ENCODE assay signal across 8 cellular contexts in the genomic region with DNA sequence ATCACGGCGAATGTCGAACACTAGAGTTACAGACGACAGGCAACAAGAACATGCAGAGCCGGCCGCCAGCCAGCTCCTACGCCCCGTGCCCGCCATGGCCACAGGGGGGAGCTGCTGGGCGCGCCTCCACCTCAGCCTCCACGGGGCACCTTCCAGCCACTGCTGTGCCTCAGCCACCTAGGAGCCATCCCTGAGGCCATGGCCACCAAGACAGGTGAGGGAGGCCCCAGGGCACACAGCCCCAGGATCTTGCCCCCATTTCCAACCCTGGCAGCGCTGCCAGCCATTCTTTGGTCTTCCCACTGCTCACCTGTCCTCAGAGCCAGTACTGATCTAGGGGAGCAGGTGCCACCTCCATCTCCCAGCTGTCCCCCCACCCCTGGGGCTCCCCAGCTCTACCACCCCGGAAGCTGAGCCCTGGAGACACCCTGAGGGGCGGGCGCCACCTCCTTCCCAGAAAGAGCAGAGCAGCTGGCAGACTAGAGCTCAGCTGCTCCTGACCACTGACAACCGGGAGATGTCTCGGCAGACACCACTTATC. TPM values are rescaled to one million over a fixed set of nuclear protein-coding genes. Genes with fewer than 3 reads are reported as not detected.
A peak's percentile ranks its signal among the peaks of the same experiment; 100 is the strongest.
DNase-seq lines count a peak whose midpoint lies in the region; ATAC-seq and TF ChIP-seq lines count a peak whose summit lies in the region.

No MANE protein-coding gene starts in this region.

- no peak overlapping the region for H3K4me3 ChIP-seq in astrocyte of the cerebellum (ENCODE audit: low read depth, low read length)

- H3K9me3 ChIP-seq in T-helper 17 cell (ENCODE audit: control insufficient read depth, low read length, poor library complexity, severe bottlenecking): no peaks in the 10 kb centered on the region

- TF ChIP-seq CTCF in Calu3 (IDR thresholded peaks at IDR 0.05; ENCODE audit: unreplicated experiment) (peak; percentile 88), astrocyte of the cerebellum (IDR thresholded peaks at IDR 0.05; ENCODE audit: low read depth, low read length, missing control alignments) (peak; percentile 82)

- in situ Hi-C loops in astrocyte of the cerebellum (cut with HindIII; ENCODE audit: low sequenced_read_pairs): no loop called here

- H3K4me3 Mint-ChIP-seq in Calu3 (ENCODE audit: low read depth, unreplicated experiment) (no peak overlapping the region), T-helper 17 cell (peak overlapping the region; percentile 57)

- H3K27ac Mint-ChIP-seq in Calu3 (ENCODE audit: unreplicated experiment): no peak overlapping the region
- no peak overlapping the region for H3K27ac Mint-ChIP-seq in T-helper 17 cell

- no TSS peak for BruUV-seq in Calu3 (replicated peaks; lab: Mats Ljungman, UMichigan)

- H3K36me3 Mint-ChIP-seq in Calu3 (ENCODE audit: insufficient read depth, unreplicated experiment) (peaks cover 48% of the 10 kb centered on the region), T-helper 17 cell (ENCODE audit: low read depth) (no peaks in the 10 kb centered on the region)

- DNase-seq in Calu3: peak; percentile 81
- peak; percentile 73 for DNase-seq in HPDE6-E6E7 (ENCODE audit: extremely low spot score)
- peak; percentile 41 to 69 (median 51) for DNase-seq in T-helper 17 cell
- no peak for DNase-seq in astrocyte of the cerebellum (ENCODE audit: low read depth)
- peak; percentile 89 for DNase-seq in iPS-NIHi7 (ENCODE audit: extremely low spot score)
- DNase-seq in stimulated activated CD4-positive, alpha-beta T cell treated with anti-CD3 and anti-CD28 coated beads, Interleukin-2, amount 100 ng/mL, for 48 hours: peak; percentile 65 to 75
- DNase-seq in amniotic stem cell (lab: John Stamatoyannopoulos, UW): no peak

- H3K4me1 Mint-ChIP-seq in Calu3 (ENCODE audit: low read depth, unreplicated experiment) (no peaks in the 10 kb centered on the region), T-helper 17 cell (peaks cover 7% of the 10 kb centered on the region)

- peak; percentile 97 for ATAC-seq in T-helper 17 cell
- no peak for ATAC-seq in HG02610 (IDR thresholded peaks at IDR 0.05; ENCODE audit: unreplicated experiment)

- intact Hi-C loops in Calu3 (cut with micrococcal nuclease; ENCODE audit: unreplicated experiment): no loop called here

- H3K9me3 Mint-ChIP-seq in Calu3 (ENCODE audit: low read depth, unreplicated experiment): no peaks in the 10 kb centered on the region

- CTCF ChIA-PET in Calu3 (lab: Charles Lee): interaction anchor here (0.7 to 1.0 kb wide), 3 partner anchors 14 to 66 kb away, joined by 3 to 4 read pairs (median 3); no protein-coding TSS in a partner anchor

- H3K27me3 Mint-ChIP-seq in Calu3 (ENCODE audit: unreplicated experiment): no peaks in the 10 kb centered on the region
- no peaks in the 10 kb centered on the region for H3K27me3 Mint-ChIP-seq in T-helper 17 cell

RNA-seq across cellular contexts. Expression of gene GNPTG, which starts 11.8 kb away (rescaled TPM):
- total RNA-seq in Calu3 (2022) (63.9 and 80.2 TPM in 2 replicates), T-helper 17 cell (10 to 100 TPM; 39.2 to 48.0 TPM)

RNA-seq across cellular contexts. Expression of gene TSR3, which starts 11.9 kb away (rescaled TPM):
- 59.4 and 72.4 TPM in 2 replicates for total RNA-seq in Calu3 (2022)
- 10 to 100 TPM; 24.4 to 27.7 TPM for total RNA-seq in T-helper 17 cell

RNA-seq across cellular contexts. Expression of gene BAIAP3, which starts 30.1 kb away (rescaled TPM):
- 2.4 and 7.0 TPM in 2 replicates for total RNA-seq in Calu3 (2022)
- 10 to 100 TPM; 11.8 to 20.0 TPM for total RNA-seq in T-helper 17 cell

RNA-seq across cellular contexts. Expression of gene UNKL, which starts 50.9 kb away (rescaled TPM):
- total RNA-seq in Calu3 (2022) (35.5 TPM in 2 replicates), T-helper 17 cell (10 to 100 TPM; 63.0 to 64.8 TPM)

RNA-seq across cellular contexts. Expression of gene UBE2I, which starts 54.1 kb away (rescaled TPM):
- total RNA-seq in Calu3 (2022) (261 and 271 TPM in 2 replicates), T-helper 17 cell (100 to 1,000 TPM; 233 to 249 TPM)

Comparison
In these comparisons a context has a peak if more than half of its experiments do, and no peak if none do; other contexts are left out.
1. DNase-seq: peak in Calu3 (single experiment), HPDE6-E6E7 (single experiment), T-helper 17 cell (3 of 3), iPS-NIHi7 (single experiment) and stimulated activated CD4-positive, alpha-beta T cell treated with anti-CD3 and anti-CD28 coated beads, Interleukin-2, amount 100 ng/mL, for 48 hours (2 of 2); none in astrocyte of the cerebellum (single experiment) and amniotic stem cell (single experiment).